Comparison of ENCODE assay signal across 2 cellular contexts in genomic region chr16:576823-577201, GRCh38.
TF ChIP-seq lines count a peak whose summit lies in the region.

No MANE protein-coding gene starts in this region.

TF ChIP-seq in HEK293, 187 proteins besides CTCF, POLR2A, EP300 and RAD21:
- TF ChIP-seq KLF9 (tag by site-specific recombination; IDR thresholded peaks at IDR 0.05; ENCODE audit: low read depth) = no peak
- TF ChIP-seq SP2 (tag by site-specific recombination; IDR thresholded peaks at IDR 0.05) = peak; percentile 30
- TF ChIP-seq ZNF596 (tag by site-specific recombination; IDR thresholded peaks at IDR 0.05) = no peak
- no peak for TF ChIP-seq ZNF510 (tag by site-specific recombination; IDR thresholded peaks at IDR 0.05; ENCODE audit: insufficient replicate concordance)
- TF ChIP-seq ZNF488 (tag by site-specific recombination; IDR thresholded peaks at IDR 0.05) = no peak
- no peak for TF ChIP-seq ZNF621 (tag by site-specific recombination; IDR thresholded peaks at IDR 0.05)
- TF ChIP-seq ZBTB26 (tag by site-specific recombination; optimal IDR thresholded peaks at IDR 0.05) = no peak
- no peak for TF ChIP-seq ZNF24 (tag by site-specific recombination; IDR thresholded peaks at IDR 0.05)
- no peak for TF ChIP-seq KLF8 (tag by site-specific recombination; IDR thresholded peaks at IDR 0.05)
- TF ChIP-seq MYNN (tag by site-specific recombination; IDR thresholded peaks at IDR 0.05; ENCODE audit: borderline replicate concordance) = no peak
- no peak for TF ChIP-seq ZNF350 (tag by site-specific recombination; IDR thresholded peaks at IDR 0.05)
- no peak for TF ChIP-seq ZFP37 (tag by site-specific recombination; IDR thresholded peaks at IDR 0.05)
- TF ChIP-seq EGR2 (tag by site-specific recombination; IDR thresholded peaks at IDR 0.05; ENCODE audit: low read depth) = peak; percentile 24; the same call in 1 of the 2 replicates
- no peak for TF ChIP-seq GLIS1 (tag by site-specific recombination; IDR thresholded peaks at IDR 0.05)
- TF ChIP-seq HIC1 (tag by site-specific recombination; IDR thresholded peaks at IDR 0.05) = no peak
- no peak for TF ChIP-seq ZNF140 (tag by site-specific recombination; IDR thresholded peaks at IDR 0.05)
TF ChIP-seq in HEK293: peak in this region for 2.

TF ChIP-seq in WTC11, 78 proteins besides CTCF, POLR2A, EP300 and RAD21:
- TF ChIP-seq SMAD4 (CRISPR knock-in tag; IDR thresholded peaks at IDR 0.05) (no peak), TP53 (CRISPR knock-in tag; IDR thresholded peaks at IDR 0.05) (no peak), ZNF219 (CRISPR knock-in tag; IDR thresholded peaks at IDR 0.05; ENCODE audit: borderline replicate concordance) (no peak), GABPB1 (CRISPR knock-in tag; IDR thresholded peaks at IDR 0.05) (no peak), ATF1 (CRISPR knock-in tag; IDR thresholded peaks at IDR 0.05) (no peak), MAX (CRISPR knock-in tag; IDR thresholded peaks at IDR 0.05) (no peak), MYBL2 (CRISPR knock-in tag; IDR thresholded peaks at IDR 0.05) (no peak), KAT7 (CRISPR knock-in tag; IDR thresholded peaks at IDR 0.05; ENCODE audit: borderline replicate concordance) (no peak), CREB1 (CRISPR knock-in tag; IDR thresholded peaks at IDR 0.05) (no peak), MXD4 (CRISPR knock-in tag; IDR thresholded peaks at IDR 0.05; ENCODE audit: borderline replicate concordance) (no peak), ZNF671 (CRISPR knock-in tag; IDR thresholded peaks at IDR 0.05) (no peak), SP1 (CRISPR knock-in tag; conservative IDR thresholded peaks at IDR 0.05) (no peak)
TF ChIP-seq in WTC11: peak in this region for 0.
